14 cellular contexts compared by ENCODE assay signal in genomic region chr18:31736630-31737029, GRCh38.
DNase-seq lines count a peak whose midpoint lies in the region; ATAC-seq lines count a peak whose summit lies in the region.
"Had no signal": no experiment of that assay in that cellular context is flagged by ENCODE, and none has a peak within 500 bp of the region (broad histone marks: within the 10 kb centered on the region; RNA-seq: fewer than 3 reads in every experiment).

No MANE protein-coding gene starts in this region.

- H3K27ac ChIP-seq in caudate nucleus (ENCODE audit: low read depth, low read length), result no peak overlapping the region
- H3K27ac ChIP-seq: breast epithelium, GM23248 had no signal

- ATAC-seq in GM18868 (IDR thresholded peaks at IDR 0.05; ENCODE audit: unreplicated experiment) (peak; percentile 91), HG02571 (IDR thresholded peaks at IDR 0.05; ENCODE audit: unreplicated experiment) (peak; percentile 70)

- in situ Hi-C loops in KBM-7 (cut with MboI; ENCODE audit: low pct_unique_long_range_greater_than_20kb, low sequenced_read_pairs), result no loop called here

- DNase-seq in KBM-7, result peak; percentile 7
- DNase-seq in medulla oblongata (ENCODE audit: extremely low spot score), result peak; percentile 28
- no peak for DNase-seq in cerebellar cortex (ENCODE audit: low spot score)
- no peak for DNase-seq in GDM1 (lab: John Stamatoyannopoulos, UW)
- DNase-seq in caudate nucleus (lab: John Stamatoyannopoulos, UW), result no peak
- DNase-seq in activated CD8-positive, alpha-beta memory T cell treated with anti-CD3 and anti-CD28 coated beads for 24 hours, result no peak
- DNase-seq: activated gamma-delta T cell; CD8-positive, alpha-beta memory T cell; GM23248; NCI-H526; SK-N-SH had no signal

Comparison
In these comparisons a context has a peak if more than half of its experiments do, and no peak if none do; other contexts are left out.
1. DNase-seq: peak in KBM-7 (single experiment) and medulla oblongata (single experiment); none in cerebellar cortex (single experiment), GDM1 (single experiment), caudate nucleus (0 of 61) and activated CD8-positive, alpha-beta memory T cell treated with anti-CD3 and anti-CD28 coated beads for 24 hours (single experiment).